ENCODE assay signal across 7 cellular contexts in the genomic region with DNA sequence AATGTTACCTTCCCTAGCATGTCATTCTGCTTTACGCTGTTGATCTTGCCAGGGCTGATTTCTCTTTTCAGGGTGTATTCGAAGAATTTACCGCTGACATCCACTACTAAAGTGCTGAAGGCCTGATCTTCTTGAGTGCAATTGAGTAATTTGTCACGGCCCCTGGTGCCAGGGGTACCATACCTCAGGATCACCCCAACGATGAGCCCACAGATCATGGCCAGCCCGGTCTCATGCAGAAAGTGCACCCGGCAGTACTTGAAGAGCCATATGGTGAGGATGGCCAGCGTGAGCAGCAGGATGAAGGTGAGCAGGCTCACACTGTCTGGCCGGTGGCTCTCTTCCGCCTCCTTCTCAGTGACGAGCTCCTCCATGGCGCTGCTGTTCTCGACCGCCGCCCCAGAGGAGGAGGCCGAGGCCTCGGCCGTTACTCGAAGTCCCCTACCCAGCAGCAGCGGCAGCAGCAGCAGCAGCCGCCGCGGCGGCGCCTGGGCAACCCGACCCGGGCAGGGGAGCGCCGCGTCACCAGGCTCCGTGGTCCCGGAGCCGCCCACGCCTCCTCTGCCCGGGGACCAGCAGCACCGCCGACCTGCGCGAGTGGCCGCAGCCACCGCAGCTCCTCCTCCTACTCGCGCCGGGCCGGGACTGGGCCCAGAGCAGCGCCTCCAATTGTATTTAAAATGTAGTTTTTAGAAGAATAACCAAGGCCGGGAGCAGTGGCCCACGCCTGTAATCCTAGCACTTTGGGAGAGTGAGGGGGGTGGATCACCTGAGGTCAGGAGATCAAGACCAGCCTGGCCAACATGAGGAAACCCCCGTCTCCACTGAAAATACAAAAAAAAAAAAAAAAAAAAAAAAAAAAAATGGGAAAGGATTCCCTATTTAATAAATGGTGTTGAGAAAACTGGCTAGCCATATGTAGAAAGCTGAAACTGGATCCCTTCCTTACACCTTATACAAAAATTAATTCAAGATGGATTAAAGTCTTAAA. TPM values are rescaled to one million over a fixed set of nuclear protein-coding genes. Genes with fewer than 3 reads are reported as not detected.
DNase-seq lines count a peak whose midpoint lies in the region; TF ChIP-seq lines count a peak whose summit lies in the region.

No MANE protein-coding gene starts in this region.

- peak overlapping the region; percentile 7 for H3K14ac ChIP-seq in trophoblast cell (ENCODE audit: low read length)

- peaks cover 30% of the 10 kb centered on the region for H3K27me3 Mint-ChIP-seq in activated naive CD4-positive, alpha-beta T cell treated with anti-CD3 and anti-CD28 coated beads, Interleukin-2, amount 10 ng/mL, durations not matched to agents 7 days and 5 days

- peak overlapping the region; percentile 44 for H4K12ac ChIP-seq in trophoblast cell (ENCODE audit: low read depth, low read length)

- peak overlapping the region; percentile 62 for H3K4me2 ChIP-seq in trophoblast cell (ENCODE audit: low read length)

- H3K4me3 Mint-ChIP-seq in activated naive CD4-positive, alpha-beta T cell treated with anti-CD3 and anti-CD28 coated beads, Interleukin-2, amount 10 ng/mL, durations not matched to agents 7 days and 5 days: peak overlapping the region; percentile 24

- H2BK12ac ChIP-seq in trophoblast cell (ENCODE audit: low read length): no peak overlapping the region

- no peaks in the 10 kb centered on the region for H3K36me3 ChIP-seq in HUES6 (ENCODE audit: control insufficient read depth, insufficient read depth, low read length)
- H3K36me3 ChIP-seq in cardiac muscle cell: no peaks in the 10 kb centered on the region
- no peaks in the 10 kb centered on the region for H3K36me3 ChIP-seq in trophoblast cell (ENCODE audit: control insufficient read depth in 1 of 2, insufficient read depth in 2 of 2, low read length in 2 of 2)

- H3K23ac ChIP-seq in trophoblast cell (ENCODE audit: low read length): no peak overlapping the region

- in situ Hi-C loops in GM13976 (cut with MboI; ENCODE audit: low sequenced_read_pairs, unreplicated experiment): no loop called here

- H3K27me3 ChIP-seq in HUES6 (ENCODE audit: control insufficient read depth, insufficient read depth, low read length) (peaks cover 11% of the 10 kb centered on the region), cardiac muscle cell (no peaks in the 10 kb centered on the region), trophoblast cell (ENCODE audit: insufficient read depth, low read length) (no peaks in the 10 kb centered on the region)

- H4K8ac ChIP-seq in trophoblast cell (ENCODE audit: low read depth, low read length): peak overlapping the region; percentile 4

- no peak overlapping the region for H2BK5ac ChIP-seq in trophoblast cell (ENCODE audit: low read depth, low read length, poor library complexity)

- H3K79me1 ChIP-seq in trophoblast cell (ENCODE audit: low read length): peaks cover 4% of the 10 kb centered on the region

- H3K27ac Mint-ChIP-seq in activated naive CD4-positive, alpha-beta T cell treated with anti-CD3 and anti-CD28 coated beads, Interleukin-2, amount 10 ng/mL, durations not matched to agents 7 days and 5 days: no peak overlapping the region

- H3K9me3 Mint-ChIP-seq in activated naive CD4-positive, alpha-beta T cell treated with anti-CD3 and anti-CD28 coated beads, Interleukin-2, amount 10 ng/mL, durations not matched to agents 7 days and 5 days: no peaks in the 10 kb centered on the region

- H3K36me3 Mint-ChIP-seq in activated naive CD4-positive, alpha-beta T cell treated with anti-CD3 and anti-CD28 coated beads, Interleukin-2, amount 10 ng/mL, durations not matched to agents 7 days and 5 days: no peaks in the 10 kb centered on the region

- H3K27ac ChIP-seq in HUES6 (ENCODE audit: low read depth, low read length): no peak overlapping the region
- no peak overlapping the region for H3K27ac ChIP-seq in cardiac muscle cell
- H3K27ac ChIP-seq in trophoblast cell (ENCODE audit: low read depth, low read length): no peak overlapping the region

- H2AFZ ChIP-seq in trophoblast cell (ENCODE audit: insufficient read depth, low read length, poor library complexity): peak overlapping the region; percentile 0

- H3K18ac ChIP-seq in trophoblast cell (ENCODE audit: low read length): peak overlapping the region; percentile 13

- DNase-seq in GM13976 (ENCODE audit: low spot score): peak; percentile 41
- peak; percentile 25 for DNase-seq in activated naive CD4-positive, alpha-beta T cell treated with anti-CD3 and anti-CD28 coated beads, Interleukin-2, amount 10 ng/mL, durations not matched to agents 7 days and 5 days
- DNase-seq in cardiac muscle cell (ENCODE audit: low read depth in 1 of 2, low spot score in 1 of 2): peak; percentile 65 to 71
- DNase-seq in trophoblast cell: peak; percentile 65 to 72
- no peak for DNase-seq in germinal center (ENCODE audit: low spot score)
- no peak for DNase-seq in erythroblast (lab: John Stamatoyannopoulos, UW)

- no peak overlapping the region for H3K4ac ChIP-seq in trophoblast cell (ENCODE audit: low read depth, low read length)

- peaks cover 3% of the 10 kb centered on the region for H3K4me1 Mint-ChIP-seq in activated naive CD4-positive, alpha-beta T cell treated with anti-CD3 and anti-CD28 coated beads, Interleukin-2, amount 10 ng/mL, durations not matched to agents 7 days and 5 days

- no peak for TF ChIP-seq POLR2A in erythroblast (IDR thresholded peaks at IDR 0.05; ENCODE audit: low read length)

- H3K9me3 ChIP-seq in HUES6 (ENCODE audit: control insufficient read depth, insufficient read depth, low read depth, low read length) (no peaks in the 10 kb centered on the region), cardiac muscle cell (ENCODE audit: low read depth) (no peaks in the 10 kb centered on the region), trophoblast cell (ENCODE audit: insufficient read depth, low read depth, low read length) (no peaks in the 10 kb centered on the region)

- H2AK5ac ChIP-seq in trophoblast cell (ENCODE audit: low read length): no peak overlapping the region

- CTCF ChIA-PET in activated naive CD4-positive, alpha-beta T cell treated with anti-CD3 and anti-CD28 coated beads, Interleukin-2, amount 10 ng/mL, durations not matched to agents 7 days and 5 days (lab: Charles Lee): no interaction called here

- no CpG with 5 or more reads among the region's 49 CpGs for WGBS in trophoblast cell (ENCODE audit: extremely low coverage, insufficient coverage, insufficient read length)

- H2BK120ac ChIP-seq in trophoblast cell (ENCODE audit: insufficient read depth, low read length, poor library complexity): no peak overlapping the region

- H3K9ac ChIP-seq in HUES6 (ENCODE audit: low read length) (peak overlapping the region; percentile 11), trophoblast cell (ENCODE audit: low read length) (no peak overlapping the region)

- H3K4me1 ChIP-seq in HUES6 (ENCODE audit: control insufficient read depth, insufficient read depth, low read length) (peaks cover 7% of the 10 kb centered on the region; the same call in 1 of the 2 replicates), cardiac muscle cell (ENCODE audit: low read depth) (no peaks in the 10 kb centered on the region), trophoblast cell (ENCODE audit: control insufficient read depth in 1 of 2, insufficient read depth in 2 of 2, low read length in 2 of 2) (peaks cover 0 to 3% of the 10 kb centered on the region in 2 experiments)

- H3K79me2 ChIP-seq in trophoblast cell (ENCODE audit: control insufficient read depth, insufficient read depth, low read length, poor library complexity): no peaks in the 10 kb centered on the region

- H3K4me3 ChIP-seq in HUES6 (ENCODE audit: low read depth, low read length) (peak overlapping the region; percentile 52), cardiac muscle cell (no peak overlapping the region), trophoblast cell (ENCODE audit: low read depth, low read length) (peak overlapping the region; percentile 56)

- TF ChIP-seq CTCF in GM13976 (IDR thresholded peaks at IDR 0.05; ENCODE audit: borderline replicate concordance, control extremely low read depth, extremely low read depth, insufficient read depth, missing control alignments): no peak
- TF ChIP-seq CTCF in cardiac muscle cell (IDR thresholded peaks at IDR 0.05; ENCODE audit: low read depth, low read length): no peak

- H4K91ac ChIP-seq in trophoblast cell (ENCODE audit: low read depth, low read length): peak overlapping the region; percentile 71

RNA-seq across cellular contexts. Expression of a gene that starts 58.5 kb away (rescaled TPM):
- 98.1 and 123 TPM in 2 replicates for total RNA-seq in cardiac muscle cell
- 26.6 and 40.9 TPM in 2 replicates for polyA plus RNA-seq in cardiac muscle cell
- polyA plus RNA-seq in trophoblast cell (2013): 64.6 and 66.7 TPM in 2 replicates

Comparison
In these comparisons a context has a peak if more than half of its experiments do, and no peak if none do; other contexts are left out.
1. DNase-seq: peak in GM13976 (single experiment), activated naive CD4-positive, alpha-beta T cell treated with anti-CD3 and anti-CD28 coated beads, Interleukin-2, amount 10 ng/mL, durations not matched to agents 7 days and 5 days (single experiment), cardiac muscle cell (2 of 2) and trophoblast cell (2 of 2); none in germinal center (single experiment) and erythroblast (0 of 2).